In genomic region chr16:48156790-48157209, GRCh38 we compare ENCODE assay signal across 8 cellular contexts. TPM values are rescaled to one million over a fixed set of nuclear protein-coding genes. Genes with fewer than 3 reads are reported as not detected.
A peak's percentile ranks its signal among the peaks of the same experiment; 100 is the strongest.
DNase-seq lines count a peak whose midpoint lies in the region; ATAC-seq and TF ChIP-seq lines count a peak whose summit lies in the region.

No MANE protein-coding gene starts in this region.

- H3K4me1 Mint-ChIP-seq in activated T-cell treated with anti-CD3 and anti-CD28 coated beads, Interleukin-2, amount 50 U/mL, for 24 hours (ENCODE audit: low read depth): peaks cover 28% of the 10 kb centered on the region
- H3K4me1 Mint-ChIP-seq in naive thymus-derived CD8-positive, alpha-beta T cell: peaks cover 0 to 6% (median 2%) of the 10 kb centered on the region in 4 donors

- no peaks in the 10 kb centered on the region for H3K27me3 ChIP-seq in PC-3 (ENCODE audit: low read length)
- H3K27me3 ChIP-seq in esophagus squamous epithelium: peaks cover 0 to 40% (median 0%) of the 10 kb centered on the region in 4 donors

- no peak for TF ChIP-seq POLR2A in esophagus squamous epithelium (IDR thresholded peaks at IDR 0.05)

- CTCF ChIA-PET in GM10248 (lab: Yijun Ruan, JAX) (interaction anchor here (0.8 to 7.8 kb wide), 24 partner anchors 9 to 1483 kb away, joined by 3 to 61 read pairs (median 4); partner anchors contain the start of genes ITFG1, NETO2 and PHKB), PC-3 (lab: Charles Lee) (no interaction called here)

- H3K9me3 ChIP-seq in PC-3 (ENCODE audit: low read length): no peaks in the 10 kb centered on the region
- H3K9me3 ChIP-seq in esophagus squamous epithelium: no peaks in the 10 kb centered on the region

- peak; percentile 98 for TF ChIP-seq CTCF in GM10248 (IDR thresholded peaks at IDR 0.05; ENCODE audit: control extremely low read depth, extremely low read depth, low read depth, missing control alignments)
- TF ChIP-seq CTCF in PC-3 (conservative IDR thresholded peaks at IDR 0.05; ENCODE audit: low read depth, low read length): peak; percentile 80
- TF ChIP-seq CTCF in esophagus squamous epithelium (IDR thresholded peaks at IDR 0.05): peak; percentile 80 to 94 (median 86)

- H3K27ac Mint-ChIP-seq in activated T-cell treated with anti-CD3 and anti-CD28 coated beads, Interleukin-2, amount 50 U/mL, for 24 hours: peak overlapping the region; percentile 26
- no peak overlapping the region for H3K27ac Mint-ChIP-seq in naive thymus-derived CD8-positive, alpha-beta T cell

- POLR2A ChIA-PET in GM10248 (lab: Yijun Ruan, JAX) (no interaction called here), PC-3 (lab: Charles Lee; ENCODE audit: unreplicated experiment) (interaction anchor here (0.6 kb wide), 1 partner anchor 318 kb away, joined by 4 read pairs; no protein-coding TSS in a partner anchor)
- POLR2A ChIA-PET in naive thymus-derived CD8-positive, alpha-beta T cell (lab: Charles Lee): no interaction called here

- ATAC-seq in PC-3 (peak; percentile 70), HG03095 (IDR thresholded peaks at IDR 0.05; ENCODE audit: unreplicated experiment) (no peak)
- ATAC-seq in naive thymus-derived CD8-positive, alpha-beta T cell: peak; percentile 54 to 58

- no peak overlapping the region for H3K4me3 Mint-ChIP-seq in activated T-cell treated with anti-CD3 and anti-CD28 coated beads, Interleukin-2, amount 50 U/mL, for 24 hours
- no peak overlapping the region for H3K4me3 Mint-ChIP-seq in naive thymus-derived CD8-positive, alpha-beta T cell

- WGBS in esophagus squamous epithelium, 2 donors: 12 to 14% methylated on average over 9 to 16 of the region's 16 CpGs

- H3K79me2 ChIP-seq in PC-3 (ENCODE audit: low read length): no peaks in the 10 kb centered on the region

- H4K20me1 ChIP-seq in PC-3 (ENCODE audit: low read length): no peaks in the 10 kb centered on the region

- H3K4me3 ChIP-seq in PC-3 (ENCODE audit: low read length) (no peak overlapping the region), esophagus squamous epithelium (no peak overlapping the region)

- H3F3A ChIP-seq in PC-3 (ENCODE audit: low read length, unreplicated experiment): no peaks in the 10 kb centered on the region

- DNase-seq in GM10248 (ENCODE audit: extremely low spot score) (peak; percentile 80), HT-29 (ENCODE audit: low spot score) (peak; percentile 66), PC-3 (peak; percentile 80), esophagus squamous epithelium (lab: John Stamatoyannopoulos, UW) (peak; percentile 31)
- peak; percentile 90 for DNase-seq in activated T-cell treated with anti-CD3 and anti-CD28 coated beads, Interleukin-2, amount 50 U/mL, for 24 hours
- peak; percentile 43 to 86 (median 71) for DNase-seq in naive thymus-derived CD8-positive, alpha-beta T cell
- peak; percentile 75 for DNase-seq in stimulated activated CD8-positive, alpha-beta memory T cell treated with anti-CD3 and anti-CD28 coated beads, Interleukin-7, amount 100 ng/mL, for 24 hours (ENCODE audit: low read depth)

- no peaks in the 10 kb centered on the region for H3K36me3 ChIP-seq in PC-3 (ENCODE audit: low read depth, low read length)
- no peaks in the 10 kb centered on the region for H3K36me3 ChIP-seq in esophagus squamous epithelium

- intact Hi-C loops in PC-3 (cut with micrococcal nuclease) (loop anchor here (2.0 to 5.0 kb wide), 2 partner anchors 89 to 1016 kb away; no protein-coding TSS in a partner anchor), esophagus squamous epithelium (cut with DNase I) (loop anchor here (10.0 kb wide), 1 partner anchor 1122 kb away; no protein-coding TSS in a partner anchor)

- peak overlapping the region; percentile 64 for H3K4me2 ChIP-seq in PC-3 (ENCODE audit: low read length)

- no peaks in the 10 kb centered on the region for H3K9me2 ChIP-seq in PC-3 (replicated peaks; ENCODE audit: low read length)

- H3K4me1 ChIP-seq in PC-3 (ENCODE audit: insufficient read depth, low read length) (peaks cover 25% of the 10 kb centered on the region), esophagus squamous epithelium (peaks cover 3 to 6% (median 4%) of the 10 kb centered on the region in 3 donors)

- H2AFZ ChIP-seq in PC-3 (ENCODE audit: low read length): peak overlapping the region; percentile 79

- no peaks in the 10 kb centered on the region for H3K9me3 Mint-ChIP-seq in activated T-cell treated with anti-CD3 and anti-CD28 coated beads, Interleukin-2, amount 50 U/mL, for 24 hours
- H3K9me3 Mint-ChIP-seq in naive thymus-derived CD8-positive, alpha-beta T cell: no peaks in the 10 kb centered on the region

- no TSS peak for BruUV-seq in PC-3 (replicated peaks; lab: Mats Ljungman, UMichigan)

- H3K27ac ChIP-seq in PC-3 (ENCODE audit: low read length) (peak overlapping the region; percentile 74), esophagus squamous epithelium (no peak overlapping the region)

- peak overlapping the region; percentile 47; the same call in 1 of the 2 replicates for H3K9ac ChIP-seq in PC-3 (ENCODE audit: low read length)

- peaks cover 39% of the 10 kb centered on the region for H3K27me3 Mint-ChIP-seq in activated T-cell treated with anti-CD3 and anti-CD28 coated beads, Interleukin-2, amount 50 U/mL, for 24 hours
- peaks cover 6 to 32% (median 11%) of the 10 kb centered on the region in 5 donors for H3K27me3 Mint-ChIP-seq in naive thymus-derived CD8-positive, alpha-beta T cell

- no peaks in the 10 kb centered on the region for H3K36me3 Mint-ChIP-seq in activated T-cell treated with anti-CD3 and anti-CD28 coated beads, Interleukin-2, amount 50 U/mL, for 24 hours (ENCODE audit: low read depth)
- H3K36me3 Mint-ChIP-seq in naive thymus-derived CD8-positive, alpha-beta T cell: no peaks in the 10 kb centered on the region

RNA-seq across cellular contexts. Expression of gene ABCC12, which starts 1.0 kb away (rescaled TPM):
- not detected in 2 replicates for total RNA-seq in HT-29 (2014; rRNA removed; shearing (Covaris generic))
- total RNA-seq in PC-3 (2014; rRNA removed) (not detected in 2 replicates), esophagus squamous epithelium (not detected)
- not detected for total RNA-seq in naive thymus-derived CD8-positive, alpha-beta T cell
- not detected for polyA plus RNA-seq in naive thymus-derived CD8-positive, alpha-beta T cell

Comparison
In these comparisons a context has a peak if more than half of its experiments do, and no peak if none do; other contexts are left out.
1. DNase-seq: peak in every context shown above with its lines; median percentile 90 in activated T-cell treated with anti-CD3 and anti-CD28 coated beads, Interleukin-2, amount 50 U/mL, for 24 hours; 80 in GM10248; 80 in PC-3; 75 in stimulated activated CD8-positive, alpha-beta memory T cell treated with anti-CD3 and anti-CD28 coated beads, Interleukin-7, amount 100 ng/mL, for 24 hours; 71 in naive thymus-derived CD8-positive, alpha-beta T cell; 66 in HT-29; 31 in esophagus squamous epithelium.